Comparison of ENCODE assay signal across 23 cellular contexts in the genomic region with DNA sequence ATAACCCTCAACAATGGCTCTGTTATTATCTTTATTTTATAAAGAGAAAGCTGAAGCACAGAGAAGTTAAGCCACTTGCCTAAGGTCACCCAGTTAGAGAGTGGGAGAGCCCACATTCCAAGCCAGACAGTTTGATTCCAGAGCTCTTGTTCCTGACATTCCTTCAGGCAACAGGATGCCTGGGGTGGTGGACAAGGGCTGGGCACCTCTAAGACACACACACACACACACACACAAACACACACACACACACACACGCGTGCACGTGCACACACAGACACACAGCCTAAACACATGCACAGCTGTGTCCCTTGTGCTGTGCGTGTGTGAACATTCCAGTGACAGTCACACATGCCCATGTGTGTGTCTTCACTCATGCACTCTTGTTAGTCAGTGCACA. TPM values are rescaled to one million over a fixed set of nuclear protein-coding genes. Genes with fewer than 3 reads are reported as not detected.
"Had no signal": no experiment of that assay in that cellular context is flagged by ENCODE, and none has a peak within 500 bp of the region (broad histone marks: within the 10 kb centered on the region; RNA-seq: fewer than 3 reads in every experiment).

No MANE protein-coding gene starts in this region.

- H3K27ac Mint-ChIP-seq: activated B cell treated with CpG ODN at 0.5 μM for 24 hours; activated naive CD4-positive, alpha-beta T cell treated with anti-CD3 and anti-CD28 coated beads, Interleukin-2, amount 10 ng/mL, durations not matched to agents 7 days and 5 days; dendritic cell treated with granulocyte-macrophage colony-stimulating factor and Interleukin-4, amounts not matched to agents 40 ng/mL and 50 ng/mL, for 4 days; memory B cell; stimulated activated naive CD8-positive, alpha-beta T cell treated with anti-CD3 and anti-CD28 coated beads, Interleukin-15, Interleukin-2, amounts not matched to agents 100 ng/mL and 50 ng/mL, for 24 hours had no signal

- H3K4me1 Mint-ChIP-seq: activated naive CD4-positive, alpha-beta T cell treated with anti-CD3 and anti-CD28 coated beads, Interleukin-2, amount 10 ng/mL, durations not matched to agents 7 days and 5 days had no signal

- DNase-seq: activated B cell treated with CpG ODN at 0.5 μM for 24 hours; activated CD4-positive, alpha-beta T cell treated with anti-CD3 and anti-CD28 coated beads for 4 hours; activated CD4-positive, alpha-beta T cell treated with anti-CD3 and anti-CD28 coated beads, Interleukin-2, amount 50 U/mL, for 48 hours; activated CD8-positive, alpha-beta memory T cell treated with anti-CD3 and anti-CD28 coated beads, Interleukin-2, amount 50 U/mL, for 48 hours; activated naive CD4-positive, alpha-beta T cell treated with anti-CD3 and anti-CD28 coated beads, Interleukin-2, amount 10 ng/mL, durations not matched to agents 7 days and 5 days; activated T-cell treated with anti-CD3 and anti-CD28 coated beads, Interleukin-2, amount 50 U/mL, for 48 hours; effector memory CD4-positive, alpha-beta T cell; foreskin melanocyte; left cardiac atrium; sigmoid colon; stimulated activated CD4-positive, alpha-beta T cell treated with anti-CD3 and anti-CD28 coated beads, Interleukin-4, amount 100 ng/mL, for 4 hours; T-helper 1 cell; T-helper 9 cell; thyroid gland had no signal

- H3K9me3 ChIP-seq: mucosa of descending colon, sigmoid colon, thyroid gland had no signal

- H3K36me3 Mint-ChIP-seq: activated naive CD4-positive, alpha-beta T cell treated with anti-CD3 and anti-CD28 coated beads, Interleukin-2, amount 10 ng/mL, durations not matched to agents 7 days and 5 days; memory B cell had no signal

- H3K27ac ChIP-seq: sigmoid colon, thyroid gland had no signal

- H3K4me3 ChIP-seq: mucosa of descending colon, sigmoid colon, thyroid gland had no signal

- H3K4me3 Mint-ChIP-seq: activated B cell treated with CpG ODN at 0.5 μM for 24 hours; activated naive CD4-positive, alpha-beta T cell treated with anti-CD3 and anti-CD28 coated beads, Interleukin-2, amount 10 ng/mL, durations not matched to agents 7 days and 5 days; dendritic cell treated with granulocyte-macrophage colony-stimulating factor and Interleukin-4, amounts not matched to agents 40 ng/mL and 50 ng/mL, for 4 days; memory B cell; neural crest cell; stimulated activated naive CD8-positive, alpha-beta T cell treated with anti-CD3 and anti-CD28 coated beads, Interleukin-15, Interleukin-2, amounts not matched to agents 100 ng/mL and 50 ng/mL, for 24 hours had no signal

- H3K36me3 ChIP-seq: sigmoid colon, thyroid gland had no signal

- ATAC-seq: esophagus mucosa, left cardiac atrium, mucosa of descending colon had no signal

- H3K9me3 Mint-ChIP-seq: activated B cell treated with CpG ODN at 0.5 μM for 24 hours; activated naive CD4-positive, alpha-beta T cell treated with anti-CD3 and anti-CD28 coated beads, Interleukin-2, amount 10 ng/mL, durations not matched to agents 7 days and 5 days; dendritic cell treated with granulocyte-macrophage colony-stimulating factor and Interleukin-4, amounts not matched to agents 40 ng/mL and 50 ng/mL, for 4 days; memory B cell; neural crest cell; stimulated activated naive CD8-positive, alpha-beta T cell treated with anti-CD3 and anti-CD28 coated beads, Interleukin-15, Interleukin-2, amounts not matched to agents 100 ng/mL and 50 ng/mL, for 24 hours had no signal

- H3K27me3 ChIP-seq: thyroid gland had no signal

- H3K4me1 ChIP-seq: sigmoid colon, thyroid gland had no signal

RNA-seq across cellular contexts. Expression of a gene that starts 26.4 kb away (rescaled TPM):
- total RNA-seq: activated B cell treated with CpG ODN at 0.5 μM for 24 hours; activated CD8-positive, alpha-beta memory T cell treated with anti-CD3 and anti-CD28 coated beads for 36 hours; endothelial cell of umbilical vein; esophagus mucosa; renal cortical epithelial cell had no signal
- polyA plus RNA-seq: endothelial cell of umbilical vein had no signal
